In the genomic region with DNA sequence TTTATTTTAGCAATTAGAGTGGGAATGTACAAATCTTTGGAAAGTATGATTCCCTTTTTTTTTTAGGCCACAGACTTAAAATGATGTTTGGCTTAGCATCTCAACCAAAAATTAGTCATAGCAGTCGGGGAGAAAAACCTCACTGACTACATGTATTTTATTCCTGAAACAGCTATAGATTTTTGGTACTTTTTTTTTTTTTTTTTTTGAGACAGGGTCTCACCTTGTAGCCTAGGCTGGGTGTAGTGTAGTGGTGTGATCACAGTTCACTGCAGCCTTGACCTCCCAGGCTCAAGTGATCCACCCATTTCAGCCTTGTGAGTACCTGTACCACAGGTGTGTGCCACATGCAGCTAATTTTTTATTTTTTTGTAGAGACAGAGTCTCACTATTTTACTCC, we compare ENCODE assay signal across 20 cellular contexts. TPM values are rescaled to one million over a fixed set of nuclear protein-coding genes. Genes with fewer than 3 reads are reported as not detected.
DNase-seq lines count a peak whose midpoint lies in the region; ATAC-seq and TF ChIP-seq lines count a peak whose summit lies in the region.
"Had no signal": no experiment of that assay in that cellular context is flagged by ENCODE, and none has a peak within 500 bp of the region (broad histone marks: within the 10 kb centered on the region; RNA-seq: fewer than 3 reads in every experiment).

No MANE protein-coding gene starts in this region.

- H3K9me3 ChIP-seq in colonic mucosa: no peaks in the 10 kb centered on the region
- H3K9me3 ChIP-seq: BE2C, Peyer's patch had no signal

- no peak overlapping the region for H3K27ac ChIP-seq in colonic mucosa
- H3K27ac ChIP-seq: Peyer's patch had no signal

- CTCF ChIA-PET in activated CD4-positive, alpha-beta T cell treated with anti-CD3 and anti-CD28 coated beads for 36 hours (lab: Charles Lee): interaction anchor here (0.6 to 1.5 kb wide), 6 partner anchors 7 to 1283 kb away, joined by 3 to 4 read pairs (median 3); no protein-coding TSS in a partner anchor
- CTCF ChIA-PET in activated naive CD4-positive, alpha-beta T cell treated with anti-CD3 and anti-CD28 coated beads, Interleukin-2, amount 10 ng/mL, durations not matched to agents 7 days and 5 days (lab: Charles Lee): interaction anchor here (0.6 kb wide), 1 partner anchor 203 kb away, joined by 3 read pairs; no protein-coding TSS in a partner anchor

- peaks cover 65% of the 10 kb centered on the region for H3K36me3 Mint-ChIP-seq in activated CD4-positive, alpha-beta T cell treated with anti-CD3 and anti-CD28 coated beads for 36 hours (ENCODE audit: low read depth)
- peaks cover 30 to 47% of the 10 kb centered on the region in 2 donors for H3K36me3 Mint-ChIP-seq in activated naive CD4-positive, alpha-beta T cell treated with anti-CD3 and anti-CD28 coated beads, Interleukin-2, amount 50 U/mL, for 72 hours
- peaks cover 49% of the 10 kb centered on the region for H3K36me3 Mint-ChIP-seq in activated naive CD4-positive, alpha-beta T cell treated with anti-CD3 and anti-CD28 coated beads, Interleukin-2, amount 10 ng/mL, durations not matched to agents 7 days and 5 days
- H3K36me3 Mint-ChIP-seq in activated naive CD8-positive, alpha-beta T cell treated with anti-CD3 and anti-CD28 coated beads, Interleukin-2, amount 50 U/mL, for 24 hours (ENCODE audit: low read depth): peaks cover 62% of the 10 kb centered on the region
- peaks cover 26% of the 10 kb centered on the region for H3K36me3 Mint-ChIP-seq in type B pancreatic cell

- TF ChIP-seq CTCF in type B pancreatic cell (conservative IDR thresholded peaks at IDR 0.05) (no peak), colonic mucosa (IDR thresholded peaks at IDR 0.05) (no peak)

- no peak overlapping the region for H3K4me3 ChIP-seq in colonic mucosa
- H3K4me3 ChIP-seq: Peyer's patch had no signal

- peak; percentile 51 for ATAC-seq in activated CD4-positive, alpha-beta T cell treated with anti-CD3 and anti-CD28 coated beads for 36 hours
- peak; percentile 83 to 89 for ATAC-seq in activated naive CD4-positive, alpha-beta T cell treated with anti-CD3 and anti-CD28 coated beads, Interleukin-2, amount 50 U/mL, for 72 hours
- ATAC-seq in activated naive CD8-positive, alpha-beta T cell treated with anti-CD3 and anti-CD28 coated beads, Interleukin-2, amount 50 U/mL, for 24 hours: peak; percentile 69
- no peak for ATAC-seq in left colon

- peak overlapping the region; percentile 27 for H3K4me3 Mint-ChIP-seq in activated CD4-positive, alpha-beta T cell treated with anti-CD3 and anti-CD28 coated beads for 36 hours
- no peak overlapping the region for H3K4me3 Mint-ChIP-seq in activated naive CD4-positive, alpha-beta T cell treated with anti-CD3 and anti-CD28 coated beads, Interleukin-2, amount 10 ng/mL, durations not matched to agents 7 days and 5 days
- H3K4me3 Mint-ChIP-seq in activated naive CD8-positive, alpha-beta T cell treated with anti-CD3 and anti-CD28 coated beads, Interleukin-2, amount 50 U/mL, for 24 hours: peak overlapping the region; percentile 51
- no peak overlapping the region for H3K4me3 Mint-ChIP-seq in type B pancreatic cell
- H3K4me3 Mint-ChIP-seq: CD4-positive, CD25-positive, alpha-beta regulatory T cell had no signal

- no peaks in the 10 kb centered on the region for H3K27me3 ChIP-seq in colonic mucosa
- H3K27me3 ChIP-seq: BE2C, Peyer's patch had no signal

- no peaks in the 10 kb centered on the region for H3K9me3 Mint-ChIP-seq in activated CD4-positive, alpha-beta T cell treated with anti-CD3 and anti-CD28 coated beads for 36 hours (ENCODE audit: low read depth)
- no peaks in the 10 kb centered on the region for H3K9me3 Mint-ChIP-seq in activated naive CD4-positive, alpha-beta T cell treated with anti-CD3 and anti-CD28 coated beads, Interleukin-2, amount 50 U/mL, for 72 hours
- H3K9me3 Mint-ChIP-seq in activated naive CD4-positive, alpha-beta T cell treated with anti-CD3 and anti-CD28 coated beads, Interleukin-2, amount 10 ng/mL, durations not matched to agents 7 days and 5 days: no peaks in the 10 kb centered on the region
- no peaks in the 10 kb centered on the region for H3K9me3 Mint-ChIP-seq in activated naive CD8-positive, alpha-beta T cell treated with anti-CD3 and anti-CD28 coated beads, Interleukin-2, amount 50 U/mL, for 24 hours
- H3K9me3 Mint-ChIP-seq in type B pancreatic cell: no peaks in the 10 kb centered on the region
- H3K9me3 Mint-ChIP-seq: CD4-positive, CD25-positive, alpha-beta regulatory T cell had no signal

- no peaks in the 10 kb centered on the region for H3K36me3 ChIP-seq in colonic mucosa

- peak overlapping the region; percentile 94 for H3K27ac Mint-ChIP-seq in activated CD4-positive, alpha-beta T cell treated with anti-CD3 and anti-CD28 coated beads for 36 hours
- peak overlapping the region; percentile 89 to 100 for H3K27ac Mint-ChIP-seq in activated naive CD4-positive, alpha-beta T cell treated with anti-CD3 and anti-CD28 coated beads, Interleukin-2, amount 50 U/mL, for 72 hours
- no peak overlapping the region for H3K27ac Mint-ChIP-seq in activated naive CD4-positive, alpha-beta T cell treated with anti-CD3 and anti-CD28 coated beads, Interleukin-2, amount 10 ng/mL, durations not matched to agents 7 days and 5 days
- peak overlapping the region; percentile 96 for H3K27ac Mint-ChIP-seq in activated naive CD8-positive, alpha-beta T cell treated with anti-CD3 and anti-CD28 coated beads, Interleukin-2, amount 50 U/mL, for 24 hours
- H3K27ac Mint-ChIP-seq in type B pancreatic cell: peak overlapping the region; percentile 88

- no peaks in the 10 kb centered on the region for H3K27me3 Mint-ChIP-seq in activated CD4-positive, alpha-beta T cell treated with anti-CD3 and anti-CD28 coated beads for 36 hours
- no peaks in the 10 kb centered on the region for H3K27me3 Mint-ChIP-seq in activated naive CD4-positive, alpha-beta T cell treated with anti-CD3 and anti-CD28 coated beads, Interleukin-2, amount 10 ng/mL, durations not matched to agents 7 days and 5 days
- H3K27me3 Mint-ChIP-seq in activated naive CD8-positive, alpha-beta T cell treated with anti-CD3 and anti-CD28 coated beads, Interleukin-2, amount 50 U/mL, for 24 hours: no peaks in the 10 kb centered on the region
- no peaks in the 10 kb centered on the region for H3K27me3 Mint-ChIP-seq in type B pancreatic cell
- H3K27me3 Mint-ChIP-seq: CD4-positive, CD25-positive, alpha-beta regulatory T cell had no signal

- intact Hi-C loops in activated CD4-positive, alpha-beta T cell treated with anti-CD3 and anti-CD28 coated beads for 36 hours (cut with DNase I, micrococcal nuclease): loop anchor here (1.0 to 5.0 kb wide), 6 partner anchors 23 to 374 kb away; a partner anchor contains a TSS
- intact Hi-C loops in left colon (cut with DNase I, micrococcal nuclease) (no loop called here), colonic mucosa (cut with DNase I) (no loop called here)

- H3K4me1 Mint-ChIP-seq in activated CD4-positive, alpha-beta T cell treated with anti-CD3 and anti-CD28 coated beads for 36 hours: peaks cover 53% of the 10 kb centered on the region
- peaks cover 9% of the 10 kb centered on the region for H3K4me1 Mint-ChIP-seq in activated naive CD4-positive, alpha-beta T cell treated with anti-CD3 and anti-CD28 coated beads, Interleukin-2, amount 10 ng/mL, durations not matched to agents 7 days and 5 days
- H3K4me1 Mint-ChIP-seq in activated naive CD8-positive, alpha-beta T cell treated with anti-CD3 and anti-CD28 coated beads, Interleukin-2, amount 50 U/mL, for 24 hours: peaks cover 42% of the 10 kb centered on the region
- no peaks in the 10 kb centered on the region for H3K4me1 Mint-ChIP-seq in type B pancreatic cell (ENCODE audit: unreplicated experiment)

- no peak overlapping the region for H3K9ac ChIP-seq in colonic mucosa (ENCODE audit: low read depth in 2 of 2, low read length in 2 of 2)

- DNase-seq in activated CD4-positive, alpha-beta T cell treated with anti-CD3 and anti-CD28 coated beads for 36 hours: peak; percentile 31
- no peak for DNase-seq in activated CD4-positive, alpha-beta T cell treated with anti-CD3 and anti-CD28 coated beads for 48 hours
- DNase-seq in activated naive CD4-positive, alpha-beta T cell treated with anti-CD3 and anti-CD28 coated beads, Interleukin-2, amount 50 U/mL, for 72 hours (ENCODE audit: low spot score in 2 of 2): no peak
- no peak for DNase-seq in activated naive CD4-positive, alpha-beta T cell treated with anti-CD3 and anti-CD28 coated beads, Interleukin-2, amount 10 ng/mL, durations not matched to agents 7 days and 5 days
- no peak for DNase-seq in activated naive CD8-positive, alpha-beta T cell treated with anti-CD3 and anti-CD28 coated beads, Interleukin-2, amount 50 U/mL, for 24 hours
- DNase-seq in type B pancreatic cell (ENCODE audit: extremely low spot score, unreplicated experiment) (no peak), left colon (no peak), colonic mucosa (no peak)
- DNase-seq: BE2C, COR-L47, DMS 273 treated with DMSO at 0.1 percent for 48 hours, DND-41, MM.1S, NCI-H1092, NCI-H1436 treated with DMSO at 0.1 percent for 48 hours, NCI-H2029, NCI-H345, NCI-H524 treated with DMSO at 0.1 percent for 48 hours, Peyer's patch had no signal

- no peaks in the 10 kb centered on the region for H3K4me1 ChIP-seq in colonic mucosa
- H3K4me1 ChIP-seq: BE2C, Peyer's patch had no signal

- POLR2A ChIA-PET in activated CD4-positive, alpha-beta T cell treated with anti-CD3 and anti-CD28 coated beads for 36 hours (lab: Charles Lee): interaction anchor here (0.6 to 1.0 kb wide), 6 partner anchors 10 to 786 kb away, joined by 3 to 14 read pairs (median 4); a partner anchor contains a TSS

RNA-seq across cellular contexts. Expression of a gene that starts 23.4 kb away (rescaled TPM):
- total RNA-seq in activated CD4-positive, alpha-beta T cell treated with anti-CD3 and anti-CD28 coated beads for 36 hours: 10 to 100 TPM; 32.8 to 36.9 TPM
- total RNA-seq in activated naive CD4-positive, alpha-beta T cell treated with anti-CD3 and anti-CD28 coated beads, Interleukin-2, amount 50 U/mL, for 72 hours: 10 to 100 TPM; 35.0 to 41.3 TPM
- total RNA-seq in type B pancreatic cell (ENCODE audit: low replicate concordance) (19.9 and 27.4 TPM in 2 replicates), left colon (10 to 100 TPM; 23.9 to 25.7 TPM), colonic mucosa (10 to 100 TPM; 21.6 to 25.6 TPM)

RNA-seq across cellular contexts. Expression of a gene that starts 48.2 kb away (rescaled TPM):
- 10 to 100 TPM; 52.6 to 54.5 TPM for total RNA-seq in activated CD4-positive, alpha-beta T cell treated with anti-CD3 and anti-CD28 coated beads for 36 hours
- 10 to 100 TPM; 66.9 to 71.5 TPM for total RNA-seq in activated naive CD4-positive, alpha-beta T cell treated with anti-CD3 and anti-CD28 coated beads, Interleukin-2, amount 50 U/mL, for 72 hours
- total RNA-seq in type B pancreatic cell (ENCODE audit: low replicate concordance) (38.2 and 38.8 TPM in 2 replicates), left colon (10 to 100 TPM; 27.0 to 29.3 TPM), colonic mucosa (10 to 100 TPM; 24.1 to 26.8 TPM)

RNA-seq across cellular contexts. Expression of a gene that starts 48.4 kb away (rescaled TPM):
- total RNA-seq in activated CD4-positive, alpha-beta T cell treated with anti-CD3 and anti-CD28 coated beads for 36 hours: 10 to 100 TPM; 10.6 to 11.0 TPM
- 10 to 100 TPM; 13.8 to 27.6 TPM for total RNA-seq in activated naive CD4-positive, alpha-beta T cell treated with anti-CD3 and anti-CD28 coated beads, Interleukin-2, amount 50 U/mL, for 72 hours
- 8.0 and 16.7 TPM in 2 replicates for total RNA-seq in type B pancreatic cell (ENCODE audit: low replicate concordance)
- 1 to 10 TPM; 6.0 to 6.1 TPM for total RNA-seq in left colon
- total RNA-seq in colonic mucosa: 1 to 10 TPM; 5.9 to 7.9 TPM

Comparison
In these comparisons a context has a peak if more than half of its experiments do, and no peak if none do; other contexts are left out.
1. H3K4me3 Mint-ChIP-seq: peak in activated CD4-positive, alpha-beta T cell treated with anti-CD3 and anti-CD28 coated beads for 36 hours (single experiment) and activated naive CD8-positive, alpha-beta T cell treated with anti-CD3 and anti-CD28 coated beads, Interleukin-2, amount 50 U/mL, for 24 hours (single experiment); none in activated naive CD4-positive, alpha-beta T cell treated with anti-CD3 and anti-CD28 coated beads, Interleukin-2, amount 10 ng/mL, durations not matched to agents 7 days and 5 days (single experiment) and type B pancreatic cell (single experiment).
2. intact Hi-C loops: an anchor here in activated CD4-positive, alpha-beta T cell treated with anti-CD3 and anti-CD28 coated beads for 36 hours (1.0 to 5.0 kb wide); none called in left colon and colonic mucosa.